ENCODE assay signal across 1 cellular context in genomic region chr22:22210375-22210774, GRCh38.
TF ChIP-seq lines count a peak whose summit lies in the region.

No MANE protein-coding gene starts in this region.

TF ChIP-seq in IMR-90, 13 proteins besides CTCF, POLR2A, EP300 and RAD21:
- peak; percentile 32; the same call in 1 of the 2 replicates for TF ChIP-seq MAFK (IDR thresholded peaks at IDR 0.05; ENCODE audit: low read depth, low read length)
- peak; percentile 74 for TF ChIP-seq FOS (IDR thresholded peaks at IDR 0.05; ENCODE audit: low read depth, low read length)
- TF ChIP-seq BHLHE40 (IDR thresholded peaks at IDR 0.05; ENCODE audit: low read depth, low read length) = no peak
